Comparison of ENCODE assay signal across 16 cellular contexts in genomic region chr19:57552432-57552831, GRCh38. TPM values are rescaled to one million over a fixed set of nuclear protein-coding genes. Genes with fewer than 3 reads are reported as not detected.
A peak's percentile ranks its signal among the peaks of the same experiment; 100 is the strongest.
DNase-seq lines count a peak whose midpoint lies in the region; ATAC-seq and TF ChIP-seq lines count a peak whose summit lies in the region.
"Had no signal": no experiment of that assay in that cellular context is flagged by ENCODE, and none has a peak within 500 bp of the region (broad histone marks: within the 10 kb centered on the region; RNA-seq: fewer than 3 reads in every experiment).

No MANE protein-coding gene starts in this region.

- H3K27me3 Mint-ChIP-seq in GM23338 (ENCODE audit: insufficient read depth, low read depth, poor library complexity) = peaks cover 5% of the 10 kb centered on the region
- H3K27me3 Mint-ChIP-seq in CD4-positive, alpha-beta T cell = no peaks in the 10 kb centered on the region
- H3K27me3 Mint-ChIP-seq: B cell had no signal

- intact Hi-C loops in PC-3 (cut with micrococcal nuclease) (no loop called here), posterior cingulate gyrus (cut with DNase I) (no loop called here)
- intact Hi-C loops in CD4-positive, alpha-beta T cell (cut with DNase I, micrococcal nuclease) = no loop called here

- H3K4me3 Mint-ChIP-seq in GM23338 = no peak overlapping the region
- H3K4me3 Mint-ChIP-seq in CD4-positive, alpha-beta T cell = no peak overlapping the region
- H3K4me3 Mint-ChIP-seq: B cell; CD8-positive, alpha-beta T cell had no signal

- CTCF ChIA-PET in PC-3 (lab: Charles Lee) = no interaction called here
- CTCF ChIA-PET in CD4-positive, alpha-beta T cell (lab: Charles Lee) = no interaction called here

- H2AFZ ChIP-seq in GM23338 = no peak overlapping the region
- no peak overlapping the region for H2AFZ ChIP-seq in PC-3 (ENCODE audit: low read length)
- H2AFZ ChIP-seq: GM23248 had no signal

- H3K9ac ChIP-seq in PC-3 (ENCODE audit: low read length) (no peak overlapping the region), duodenal mucosa (ENCODE audit: low read depth in 1 of 2, low read length in 2 of 2) (no peak overlapping the region)
- H3K9ac ChIP-seq: GM23248 had no signal

- ATAC-seq in GM23338 = peak; percentile 74
- no peak for ATAC-seq in PC-3
- no peak for ATAC-seq in CD4-positive, alpha-beta T cell (ENCODE audit: poor library complexity)
- ATAC-seq: CD8-positive, alpha-beta T cell; GM12878 had no signal

- H4K20me1 ChIP-seq in GM23338 (replicated peaks; ENCODE audit: insufficient read depth) = peaks cover 12% of the 10 kb centered on the region
- no peaks in the 10 kb centered on the region for H4K20me1 ChIP-seq in PC-3 (ENCODE audit: low read length)

- no peak overlapping the region for H3K4me3 ChIP-seq in GM23338
- no peak overlapping the region for H3K4me3 ChIP-seq in PC-3 (ENCODE audit: low read length)
- peak overlapping the region; percentile 43 to 46 for H3K4me3 ChIP-seq in duodenal mucosa (ENCODE audit: low read depth in 1 of 2, low read length in 2 of 2)
- H3K4me3 ChIP-seq: GM12878, GM23248, HAP-1 had no signal

- DNase-seq in GM23338 (ENCODE audit: low spot score) (peak; percentile 21), PC-3 (no peak), iPS-NIHi11 (ENCODE audit: low spot score) (peak; percentile 7), NCI-H2171 treated with DMSO at 0.1 percent for 48 hours (lab: John Stamatoyannopoulos, UW) (no peak), posterior cingulate gyrus (no peak)
- no peak for DNase-seq in CD4-positive, alpha-beta T cell
- DNase-seq: ACHN, Caco-2, GM23248 had no signal

- H3K36me3 ChIP-seq in GM23338 (ENCODE audit: insufficient read depth) = peaks cover 48% of the 10 kb centered on the region
- H3K36me3 ChIP-seq in PC-3 (ENCODE audit: low read depth, low read length) = peaks cover 91% of the 10 kb centered on the region
- peaks cover 64 to 91% of the 10 kb centered on the region in 2 donors for H3K36me3 ChIP-seq in duodenal mucosa (ENCODE audit: control insufficient read depth in 1 of 2, insufficient read depth in 2 of 2, low read length in 2 of 2)

- no peaks in the 10 kb centered on the region for H3K4me1 ChIP-seq in GM23338 (ENCODE audit: insufficient read depth)
- no peaks in the 10 kb centered on the region for H3K4me1 ChIP-seq in PC-3 (ENCODE audit: insufficient read depth, low read length)
- no peaks in the 10 kb centered on the region for H3K4me1 ChIP-seq in duodenal mucosa (ENCODE audit: control insufficient read depth in 1 of 2, insufficient read depth in 2 of 2, low read length in 2 of 2)
- H3K4me1 ChIP-seq: Caco-2, HAP-1 had no signal

- H3K4me1 Mint-ChIP-seq in GM23338 = no peaks in the 10 kb centered on the region
- peaks cover 12% of the 10 kb centered on the region for H3K4me1 Mint-ChIP-seq in CD4-positive, alpha-beta T cell (ENCODE audit: low read depth)

- H3K4me2 ChIP-seq in GM23338 (no peak overlapping the region), PC-3 (ENCODE audit: low read length) (no peak overlapping the region)

- H3K9me2 ChIP-seq in GM23338 (ENCODE audit: insufficient read depth) (no peaks in the 10 kb centered on the region), PC-3 (replicated peaks; ENCODE audit: low read length) (no peaks in the 10 kb centered on the region)

- BruUV-seq in PC-3 (replicated peaks; lab: Mats Ljungman, UMichigan) = no TSS peak

- peaks cover 3% of the 10 kb centered on the region for H3K79me2 ChIP-seq in GM23338 (replicated peaks; ENCODE audit: insufficient read depth)
- peaks cover under 1% of the 10 kb centered on the region; the same call in 1 of the 2 replicates for H3K79me2 ChIP-seq in PC-3 (ENCODE audit: low read length)

- POLR2A ChIA-PET in PC-3 (lab: Charles Lee; ENCODE audit: unreplicated experiment) = no interaction called here
- POLR2A ChIA-PET in CD4-positive, alpha-beta T cell (lab: Charles Lee) = no interaction called here

- H3K36me3 Mint-ChIP-seq in GM23338 (ENCODE audit: low read depth) = peaks cover 91% of the 10 kb centered on the region
- H3K36me3 Mint-ChIP-seq in CD4-positive, alpha-beta T cell (ENCODE audit: low read depth) = peaks cover 100% of the 10 kb centered on the region

- no peaks in the 10 kb centered on the region for H3K27me3 ChIP-seq in GM23338 (ENCODE audit: insufficient read depth)
- no peaks in the 10 kb centered on the region for H3K27me3 ChIP-seq in PC-3 (ENCODE audit: low read length)
- no peaks in the 10 kb centered on the region for H3K27me3 ChIP-seq in duodenal mucosa (ENCODE audit: control insufficient read depth in 1 of 2, insufficient read depth in 2 of 2, low read length in 2 of 2)
- H3K27me3 ChIP-seq in CD4-positive, alpha-beta T cell (ENCODE audit: control insufficient read depth, insufficient read depth, low read length) = no peaks in the 10 kb centered on the region

- no peaks in the 10 kb centered on the region for H3F3A ChIP-seq in GM23338 (replicated peaks; ENCODE audit: low read depth)
- H3F3A ChIP-seq in PC-3 (ENCODE audit: low read length, unreplicated experiment) = no peaks in the 10 kb centered on the region

- no peak overlapping the region for H3K27ac Mint-ChIP-seq in GM23338
- H3K27ac Mint-ChIP-seq in CD4-positive, alpha-beta T cell = no peak overlapping the region
- H3K27ac Mint-ChIP-seq: B cell; CD8-positive, alpha-beta T cell had no signal

- TF ChIP-seq CTCF in GM23338 (conservative IDR thresholded peaks at IDR 0.05; ENCODE audit: low read depth in 2 of 2) (peak; percentile 8 to 27; a peak in 1 of 4 replicates), PC-3 (conservative IDR thresholded peaks at IDR 0.05; ENCODE audit: low read depth, low read length) (peak; percentile 14; the same call in 1 of the 2 replicates)
- TF ChIP-seq CTCF in CD4-positive, alpha-beta T cell (IDR thresholded peaks at IDR 0.05) = no peak

- H3K9me3 ChIP-seq in PC-3 (ENCODE audit: low read length) (peaks cover 40% of the 10 kb centered on the region), duodenal mucosa (ENCODE audit: control insufficient read depth in 1 of 2, low read length in 2 of 2) (peaks cover 73 to 84% of the 10 kb centered on the region in 2 donors)
- H3K9me3 ChIP-seq in CD4-positive, alpha-beta T cell (ENCODE audit: control insufficient read depth, low read length) = peaks cover 76% of the 10 kb centered on the region

- H3K9me3 Mint-ChIP-seq in GM23338 = peaks cover 14% of the 10 kb centered on the region; the same call in 2 of the 3 replicates
- H3K9me3 Mint-ChIP-seq in CD4-positive, alpha-beta T cell = peaks cover 23% of the 10 kb centered on the region

- H3K27ac ChIP-seq in GM23338 (ENCODE audit: low read depth) (no peak overlapping the region), PC-3 (ENCODE audit: low read length) (no peak overlapping the region), duodenal mucosa (ENCODE audit: low read depth, low read length) (no peak overlapping the region)
- no peak overlapping the region for H3K27ac ChIP-seq in CD4-positive, alpha-beta T cell (ENCODE audit: low read depth, low read length)
- H3K27ac ChIP-seq: C4-2B, GM23248 had no signal

TF ChIP-seq in GM23338, 12 proteins besides CTCF, POLR2A, EP300 and RAD21 (continues in another document):
- no peak for TF ChIP-seq CREB1 (CRISPR knock-in tag; IDR thresholded peaks at IDR 0.05; ENCODE audit: low read depth)
- no peak for TF ChIP-seq STAT1 (IDR thresholded peaks at IDR 0.05; ENCODE audit: unreplicated experiment)
- TF ChIP-seq ZNF114 (CRISPR knock-in tag; IDR thresholded peaks at IDR 0.05) = no peak
- TF ChIP-seq JUNB (IDR thresholded peaks at IDR 0.05; ENCODE audit: unreplicated experiment) = no peak
- TF ChIP-seq EZH2phosphoT487 (IDR thresholded peaks at IDR 0.05; ENCODE audit: unreplicated experiment) = no peak
- no peak for TF ChIP-seq NANOG (IDR thresholded peaks at IDR 0.05; ENCODE audit: borderline replicate concordance)

RNA-seq across cellular contexts. Expression of gene ZNF550, which starts 7.2 kb away (rescaled TPM):
- total RNA-seq in GM23338 (2014; rRNA removed; shearing (Covaris generic)) = 13.1 and 14.7 TPM in 2 replicates
- 4.6 and 5.7 TPM in 2 replicates for polyA plus RNA-seq in GM23338 (2016; fragmentation: Nextera tagmentation; extraction: Ambion mirVana)
- 3.1 and 4.2 TPM in 2 replicates for total RNA-seq in PC-3 (2014; rRNA removed)
- 10 to 100 TPM; 15.7 to 20.0 TPM for total RNA-seq in CD4-positive, alpha-beta T cell

RNA-seq across cellular contexts. Expression of gene ZNF549, which starts 25.3 kb away (rescaled TPM):
- 10.2 and 11.6 TPM in 2 replicates for total RNA-seq in GM23338 (2014; rRNA removed; shearing (Covaris generic))
- polyA plus RNA-seq in GM23338 (2016; fragmentation: Nextera tagmentation; extraction: Ambion mirVana) = 3.5 and 4.3 TPM in 2 replicates
- total RNA-seq in PC-3 (2014; rRNA removed) = 4.3 and 5.0 TPM in 2 replicates
- 10 to 100 TPM; 10.1 to 11.1 TPM for total RNA-seq in CD4-positive, alpha-beta T cell

RNA-seq across cellular contexts. Expression of gene ZNF416, which starts 26.3 kb away (rescaled TPM):
- total RNA-seq in GM23338 (2014; rRNA removed; shearing (Covaris generic)) = 8.6 and 11.9 TPM in 2 replicates
- 3.3 and 4.3 TPM in 2 replicates for polyA plus RNA-seq in GM23338 (2016; fragmentation: Nextera tagmentation; extraction: Ambion mirVana)
- total RNA-seq in PC-3 (2014; rRNA removed) = 2.4 and 3.6 TPM in 2 replicates
- total RNA-seq in CD4-positive, alpha-beta T cell = 1 to 10 TPM; 5.2 to 5.7 TPM

RNA-seq across cellular contexts. Expression of gene ZIK1, which starts 31.5 kb away (rescaled TPM):
- total RNA-seq in GM23338 (2014; rRNA removed; shearing (Covaris generic)) = 33.9 and 40.5 TPM in 2 replicates
- 7.7 and 10.3 TPM in 2 replicates for polyA plus RNA-seq in GM23338 (2016; fragmentation: Nextera tagmentation; extraction: Ambion mirVana)
- 0.33 and 0.46 TPM in 2 replicates for total RNA-seq in PC-3 (2014; rRNA removed)
- 1 to 10 TPM; 6.9 to 7.1 TPM for total RNA-seq in CD4-positive, alpha-beta T cell
- total RNA-seq: A172, Caco-2 had no signal

RNA-seq across cellular contexts. Expression of gene ZNF530, which starts 47.3 kb away (rescaled TPM):
- total RNA-seq in GM23338 (2014; rRNA removed; shearing (Covaris generic)) = 8.4 and 11.2 TPM in 2 replicates
- polyA plus RNA-seq in GM23338 (2016; fragmentation: Nextera tagmentation; extraction: Ambion mirVana) = 3.3 and 4.4 TPM in 2 replicates
- 15.0 and 16.9 TPM in 2 replicates for total RNA-seq in PC-3 (2014; rRNA removed)
- total RNA-seq in CD4-positive, alpha-beta T cell = 1 to 10 TPM; 2.7 to 3.4 TPM

Comparison
In these comparisons a context has a peak if more than half of its experiments do, and no peak if none do; other contexts are left out.
1. DNase-seq: peak in GM23338 (single experiment) and iPS-NIHi11 (single experiment); none in PC-3 (single experiment), NCI-H2171 treated with DMSO at 0.1 percent for 48 hours (single experiment), CD4-positive, alpha-beta T cell (0 of 10) and posterior cingulate gyrus (0 of 10).
2. H3K4me3 ChIP-seq: peak in duodenal mucosa (2 of 2); none in GM23338 (single experiment) and PC-3 (single experiment).